Comparison of ENCODE assay signal across 14 cellular contexts in the genomic region with DNA sequence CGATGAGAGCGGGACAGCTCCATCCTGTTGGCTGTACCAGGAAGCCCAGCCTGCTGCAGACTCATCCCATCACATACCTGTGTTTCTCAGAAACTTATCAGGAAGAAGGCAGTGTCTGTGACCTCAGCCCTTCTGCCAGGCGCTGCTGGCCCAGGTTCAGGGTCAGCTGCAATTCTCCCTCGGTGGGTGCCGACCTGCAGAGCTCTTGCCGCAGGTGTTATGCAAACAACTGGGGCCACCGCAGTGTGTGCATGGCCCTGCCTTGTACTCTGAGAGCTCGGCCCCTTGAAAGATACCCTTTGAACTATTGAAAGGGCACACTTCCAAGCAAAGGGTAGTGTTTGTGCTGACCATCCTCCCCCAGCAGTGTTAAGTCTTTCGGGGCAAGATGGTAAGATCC.
DNase-seq lines count a peak whose midpoint lies in the region; ATAC-seq, FAIRE-seq and TF ChIP-seq lines count a peak whose summit lies in the region.
"Had no signal": no experiment of that assay in that cellular context is flagged by ENCODE, and none has a peak within 500 bp of the region (broad histone marks: within the 10 kb centered on the region; RNA-seq: fewer than 3 reads in every experiment).

No MANE protein-coding gene starts in this region.

- 67% methylated on average over 7 of the region's 9 CpGs; no CpG with 5 or more reads in 1 of the 2 experiments for WGBS in IMR-90 (ENCODE audit: extremely low coverage in 2 of 2, insufficient read length in 1 of 2), 2 experiments
- 33% methylated on average over 3 of the region's 9 CpGs for WGBS in HepG2 (ENCODE audit: low lambda C conversion rate)

- no peak overlapping the region for H3K4ac ChIP-seq in IMR-90 (ENCODE audit: low read depth, low read length)

- BruUV-seq in IMR-90 (replicated peaks; lab: Mats Ljungman, UMichigan) (no TSS peak), HepG2 (replicated peaks; lab: Mats Ljungman, UMichigan) (no TSS peak)

- H3K18ac ChIP-seq in IMR-90 (ENCODE audit: low read depth, low read length), result no peak overlapping the region

- H4K20me1 ChIP-seq in IMR-90 (ENCODE audit: insufficient read depth, low read length) (no peaks in the 10 kb centered on the region), HepG2 (ENCODE audit: insufficient read depth, low read length) (no peaks in the 10 kb centered on the region)
- H4K20me1 ChIP-seq: BLaER1 had no signal

- H3K27ac ChIP-seq in IMR-90 (ENCODE audit: insufficient read depth, low read length) (no peak overlapping the region), HepG2 (ENCODE audit: extremely low read length, insufficient read depth, low read length) (no peak overlapping the region)
- H3K27ac ChIP-seq: BLaER1, GM23248 had no signal

- no peaks in the 10 kb centered on the region for H3K9me1 ChIP-seq in IMR-90 (ENCODE audit: insufficient read depth, low read length)

- H2BK20ac ChIP-seq in IMR-90 (ENCODE audit: low read depth, low read length), result no peak overlapping the region

- peaks cover 12% of the 10 kb centered on the region for H3K9me3 ChIP-seq in IMR-90 (ENCODE audit: control insufficient read depth, insufficient read depth, low read length)
- H3K9me3 ChIP-seq in HepG2 (ENCODE audit: low read length), result no peaks in the 10 kb centered on the region
- H3K9me3 ChIP-seq: Caco-2 had no signal

- ATAC-seq in IMR-90 (ENCODE audit: low read depth), result no peak
- peak; percentile 59 for ATAC-seq in HepG2
- ATAC-seq in sciatic nerve, result no peak

- H3K27me3 ChIP-seq in IMR-90 (ENCODE audit: control insufficient read depth, insufficient read depth, low read length), result peaks cover 28% of the 10 kb centered on the region
- peaks cover 2 to 6% of the 10 kb centered on the region in 2 experiments; a peak in 4 of 5 replicates for H3K27me3 ChIP-seq in HepG2 (ENCODE audit: control insufficient read depth in 1 of 2, insufficient read depth in 2 of 2, low read length in 2 of 2)

- dilution Hi-C loops in IMR-90 (cut with HindIII; ENCODE audit: low sequenced_read_pairs, unreplicated experiment), result no loop called here

- H2AK5ac ChIP-seq in IMR-90 (ENCODE audit: low read depth, low read length), result no peak overlapping the region

- POLR2A ChIA-PET in IMR-90 (lab: Charles Lee; ENCODE audit: unreplicated experiment) (no interaction called here), HepG2 (lab: Yijun Ruan, JAX) (interaction anchor here (1.5 to 6.5 kb wide), 2 partner anchors 49 to 96 kb away, joined by 7 to 76 read pairs; no protein-coding TSS in a partner anchor)

- TF ChIP-seq CTCF in IMR-90 (conservative IDR thresholded peaks at IDR 0.05; ENCODE audit: low read depth, low read length), result no peak
- TF ChIP-seq CTCF in HepG2 (CRISPR knock-in tag; IDR thresholded peaks at IDR 0.05), result peak; percentile 12; the same call in 1 of the 2 replicates

- TF ChIP-seq RAD21 in IMR-90 (IDR thresholded peaks at IDR 0.05; ENCODE audit: low read length) (no peak), HepG2 (CRISPR knock-in tag; IDR thresholded peaks at IDR 0.05) (no peak)

- no peaks in the 10 kb centered on the region for H3K79me1 ChIP-seq in IMR-90 (ENCODE audit: low read depth in 1 of 2, low read length in 2 of 2)

- H2BK120ac ChIP-seq in IMR-90 (ENCODE audit: low read depth, low read length), result no peak overlapping the region

- no peak overlapping the region for H2AK9ac ChIP-seq in IMR-90 (replicated peaks; ENCODE audit: low read depth, low read length, poor library complexity)

- H4K91ac ChIP-seq in IMR-90 (ENCODE audit: insufficient read depth, low read depth, low read length), result no peak overlapping the region

- H3K9ac ChIP-seq in IMR-90 (ENCODE audit: low read depth, low read length) (no peak overlapping the region), HepG2 (ENCODE audit: insufficient read depth, low read depth, low read length) (no peak overlapping the region)
- H3K9ac ChIP-seq: BLaER1, GM23248 had no signal

- no peak overlapping the region for H3K14ac ChIP-seq in IMR-90 (replicated peaks; ENCODE audit: low read depth, low read length)

- H4K5ac ChIP-seq in IMR-90 (ENCODE audit: low read depth, low read length), result no peak overlapping the region

- no peak overlapping the region for H3K4me2 ChIP-seq in IMR-90 (ENCODE audit: low read depth, low read length)
- peak overlapping the region; percentile 27 for H3K4me2 ChIP-seq in HepG2 (ENCODE audit: low read depth, low read length)
- H3K4me2 ChIP-seq: BLaER1 had no signal

- H3K36me3 ChIP-seq in IMR-90 (ENCODE audit: control insufficient read depth, insufficient read depth, low read length) (no peaks in the 10 kb centered on the region), HepG2 (replicated peaks in 1 of 2; ENCODE audit: control insufficient read depth in 1 of 2, insufficient read depth in 2 of 2, low read length in 2 of 2) (no peaks in the 10 kb centered on the region)
- H3K36me3 ChIP-seq: BLaER1 had no signal

- no peak overlapping the region for H2BK5ac ChIP-seq in IMR-90 (ENCODE audit: low read depth, low read length, poor library complexity, severe bottlenecking)

- H2BK15ac ChIP-seq in IMR-90 (ENCODE audit: low read depth, low read length), result no peak overlapping the region

- peak; percentile 81 for FAIRE-seq in HepG2 (lab: Jason Lieb, UNC)
- FAIRE-seq: H54 had no signal

- H3K23ac ChIP-seq in IMR-90 (ENCODE audit: low read depth, low read length), result no peak overlapping the region

- in situ Hi-C loops in IMR-90 (cut with MboI; ENCODE audit: low sequenced_read_pairs) (loop anchor here (25.0 kb wide), 2 partner anchors 527 to 827 kb away; no protein-coding TSS in a partner anchor), HepG2 (cut with HindIII; ENCODE audit: extremely low pct_ligation_motif_present, low pct_unique_long_range_greater_than_20kb) (loop anchor here (5.0 to 10.0 kb wide), 2 partner anchors 57 to 334 kb away; a partner anchor contains a TSS)

- DNase-seq in IMR-90, result no peak
- peak; percentile 25 for DNase-seq in ecto neural progenitor cell (ENCODE audit: low spot score)
- DNase-seq in HepG2 (ENCODE audit: low spot score), result peak; percentile 54
- peak; percentile 34 for DNase-seq in sciatic nerve (ENCODE audit: low spot score)
- no peak for DNase-seq in NCI-H187 (lab: John Stamatoyannopoulos, UW)
- DNase-seq in 8988T, result no peak
- DNase-seq in cerebellum (ENCODE audit: low spot score), result no peak
- DNase-seq: AML-193; CD8-positive, alpha-beta memory T cell; GF-D8; GM23248 had no signal

- H3K4me1 ChIP-seq in IMR-90 (ENCODE audit: control insufficient read depth, insufficient read depth, low read length), result no peaks in the 10 kb centered on the region
- peaks cover 60% of the 10 kb centered on the region for H3K4me1 ChIP-seq in HepG2 (ENCODE audit: insufficient read depth, low read length)
- H3K4me1 ChIP-seq: BLaER1, Caco-2 had no signal

- no peak overlapping the region for H3K56ac ChIP-seq in IMR-90 (ENCODE audit: extremely low read depth, insufficient read depth, low read length)

- H2AFZ ChIP-seq in IMR-90 (replicated peaks; ENCODE audit: low read length, poor library complexity) (peak overlapping the region; percentile 6), HepG2 (ENCODE audit: low read length) (no peak overlapping the region)
- H2AFZ ChIP-seq: GM23248 had no signal

- H3K79me2 ChIP-seq in HepG2 (ENCODE audit: insufficient read depth, low read length), result no peaks in the 10 kb centered on the region

- intact Hi-C loops in IMR-90 (cut with micrococcal nuclease) (loop anchor here (5.0 to 10.0 kb wide), 5 partner anchors 164 to 854 kb away; no protein-coding TSS in a partner anchor), HepG2 (cut with micrococcal nuclease; ENCODE audit: unreplicated experiment) (loop anchor here (1.0 to 5.0 kb wide), 2 partner anchors 49 to 388 kb away; no protein-coding TSS in a partner anchor), sciatic nerve (cut with DNase I) (no loop called here)

- H3K4me3 ChIP-seq in IMR-90 (ENCODE audit: insufficient read depth, low read depth, low read length), result no peak overlapping the region
- no peak overlapping the region for H3K4me3 ChIP-seq in HepG2 (replicated peaks in 1 of 3; ENCODE audit: insufficient read depth in 1 of 3, low read depth in 2 of 3, low read length in 3 of 3)
- H3K4me3 ChIP-seq: BLaER1, GM23248 had no signal

- TF ChIP-seq EP300 in HepG2 (IDR thresholded peaks at IDR 0.05; ENCODE audit: low read depth in 2 of 2, low read length in 2 of 2), result peak in 1 of 2 experiments; percentile 84; a peak in 2 of 4 replicates
- peak; percentile 61; the same call in 1 of the 2 replicates for TF ChIP-seq EP300 in HepG2 (CRISPR knock-in tag; IDR thresholded peaks at IDR 0.05; ENCODE audit: borderline replicate concordance)

- CTCF ChIA-PET in IMR-90 (lab: Yijun Ruan, JAX) (no interaction called here), HepG2 (lab: Yijun Ruan, JAX; ENCODE audit: low intra/inter-chr PET ratio, low total read pairs) (no interaction called here)

- H4K8ac ChIP-seq in IMR-90 (ENCODE audit: low read depth in 2 of 2, low read length in 2 of 2), result no peak overlapping the region

- TF ChIP-seq POLR2A in IMR-90 (IDR thresholded peaks at IDR 0.05; ENCODE audit: low read depth, low read length) (no peak), HepG2 (IDR thresholded peaks at IDR 0.05; ENCODE audit: insufficient read depth in 1 of 2, low read depth in 2 of 2, low read length in 2 of 2) (no peak)

TF ChIP-seq in IMR-90, 13 proteins besides CTCF, POLR2A, EP300 and RAD21:
- TF ChIP-seq MAZ (IDR thresholded peaks at IDR 0.05; ENCODE audit: borderline replicate concordance, low read depth, low read length) (no peak), CHD1 (IDR thresholded peaks at IDR 0.05; ENCODE audit: low read depth, low read length) (no peak), RFX5 (IDR thresholded peaks at IDR 0.05; ENCODE audit: low read depth, low read length) (no peak), MXI1 (IDR thresholded peaks at IDR 0.05; ENCODE audit: borderline replicate concordance, low read depth, low read length) (no peak), FOS (IDR thresholded peaks at IDR 0.05; ENCODE audit: low read depth, low read length) (no peak), RCOR1 (IDR thresholded peaks at IDR 0.05; ENCODE audit: insufficient replicate concordance, low read length) (no peak)

TF ChIP-seq in HepG2, 621 proteins besides CTCF, POLR2A, EP300 and RAD21 (continues in another document):
- TF ChIP-seq HMG20A (CRISPR knock-in tag; IDR thresholded peaks at IDR 0.05; ENCODE audit: borderline replicate concordance) (peak; percentile 91), ZNF552 (CRISPR knock-in tag; IDR thresholded peaks at IDR 0.05; ENCODE audit: borderline replicate concordance) (no peak), TBX3 (IDR thresholded peaks at IDR 0.05; ENCODE audit: borderline replicate concordance) (0 out of 2 replicates have a peak, but pooled peaks have one; percentile 15)
- TF ChIP-seq, protein P1, sequence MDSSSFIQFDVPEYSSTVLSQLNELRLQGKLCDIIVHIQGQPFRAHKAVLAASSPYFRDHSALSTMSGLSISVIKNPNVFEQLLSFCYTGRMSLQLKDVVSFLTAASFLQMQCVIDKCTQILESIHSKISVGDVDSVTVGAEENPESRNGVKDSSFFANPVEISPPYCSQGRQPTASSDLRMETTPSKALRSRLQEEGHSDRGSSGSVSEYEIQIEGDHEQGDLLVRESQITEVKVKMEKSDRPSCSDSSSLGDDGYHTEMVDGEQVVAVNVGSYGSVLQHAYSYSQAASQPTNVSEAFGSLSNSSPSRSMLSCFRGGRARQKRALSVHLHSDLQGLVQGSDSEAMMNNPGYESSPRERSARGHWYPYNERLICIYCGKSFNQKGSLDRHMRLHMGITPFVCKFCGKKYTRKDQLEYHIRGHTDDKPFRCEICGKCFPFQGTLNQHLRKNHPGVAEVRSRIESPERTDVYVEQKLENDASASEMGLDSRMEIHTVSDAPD (CRISPR knock-in tag; IDR thresholded peaks at IDR 0.05), result 0 out of 2 replicates have a peak, but pooled peaks have one; percentile 30

Comparison
In these comparisons a context has a peak if more than half of its experiments do, and no peak if none do; other contexts are left out.
1. DNase-seq: peak in ecto neural progenitor cell (single experiment), HepG2 (single experiment) and sciatic nerve (single experiment); none in IMR-90 (single experiment), NCI-H187 (0 of 2), 8988T (single experiment) and cerebellum (single experiment).